ENCODE assay signal across 1 cellular context in genomic region chr19:49997709-49998108, GRCh38.
TF ChIP-seq lines count a peak whose summit lies in the region.

No MANE protein-coding gene starts in this region.

TF ChIP-seq in GM12878, 131 proteins besides CTCF, POLR2A, EP300 and RAD21:
- TF ChIP-seq ZNF274 (IDR thresholded peaks at IDR 0.05; ENCODE audit: insufficient read depth, insufficient read length) (no peak), RBBP5 (conservative IDR thresholded peaks at IDR 0.05) (no peak), NR2C1 (IDR thresholded peaks at IDR 0.05) (peak; percentile 67), ZNF217 (IDR thresholded peaks at IDR 0.05) (no peak), JUNB (IDR thresholded peaks at IDR 0.05) (no peak), ZNF207 (IDR thresholded peaks at IDR 0.05; ENCODE audit: borderline replicate concordance) (no peak), RAD51 (IDR thresholded peaks at IDR 0.05) (peak; percentile 67; the same call in 1 of the 2 replicates), SIX5 (IDR thresholded peaks at IDR 0.05; ENCODE audit: low read depth, low read length, severe bottlenecking) (peak; percentile 81), IKZF1 (conservative IDR thresholded peaks at IDR 0.05) (0 out of 2 replicates have a peak, but pooled peaks have one; percentile 16), HCFC1 (IDR thresholded peaks at IDR 0.05; ENCODE audit: low read length) (peak; percentile 74), USF2 (IDR thresholded peaks at IDR 0.05; ENCODE audit: borderline replicate concordance, low read depth, low read length) (peak; percentile 60), RELA (IDR thresholded peaks at IDR 0.05; ENCODE audit: borderline replicate concordance, partially characterized antibody) (no peak), ZBED1 (IDR thresholded peaks at IDR 0.05; ENCODE audit: borderline replicate concordance) (no peak)
- TF ChIP-seq, protein P1, sequence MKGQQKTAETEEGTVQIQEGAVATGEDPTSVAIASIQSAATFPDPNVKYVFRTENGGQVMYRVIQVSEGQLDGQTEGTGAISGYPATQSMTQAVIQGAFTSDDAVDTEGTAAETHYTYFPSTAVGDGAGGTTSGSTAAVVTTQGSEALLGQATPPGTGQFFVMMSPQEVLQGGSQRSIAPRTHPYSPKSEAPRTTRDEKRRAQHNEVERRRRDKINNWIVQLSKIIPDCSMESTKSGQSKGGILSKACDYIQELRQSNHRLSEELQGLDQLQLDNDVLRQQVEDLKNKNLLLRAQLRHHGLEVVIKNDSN (IDR thresholded peaks at IDR 0.05; ENCODE audit: borderline replicate concordance, extremely low read length, insufficient read depth, low read depth, low read length): peak; percentile 81
- TF ChIP-seq, protein P2, sequence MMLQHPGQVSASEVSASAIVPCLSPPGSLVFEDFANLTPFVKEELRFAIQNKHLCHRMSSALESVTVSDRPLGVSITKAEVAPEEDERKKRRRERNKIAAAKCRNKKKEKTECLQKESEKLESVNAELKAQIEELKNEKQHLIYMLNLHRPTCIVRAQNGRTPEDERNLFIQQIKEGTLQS (IDR thresholded peaks at IDR 0.05; ENCODE audit: borderline replicate concordance, extremely low read depth, low read depth, low read length): peak; percentile 67; the same call in 1 of the 2 replicates
- TF ChIP-seq, protein P3, sequence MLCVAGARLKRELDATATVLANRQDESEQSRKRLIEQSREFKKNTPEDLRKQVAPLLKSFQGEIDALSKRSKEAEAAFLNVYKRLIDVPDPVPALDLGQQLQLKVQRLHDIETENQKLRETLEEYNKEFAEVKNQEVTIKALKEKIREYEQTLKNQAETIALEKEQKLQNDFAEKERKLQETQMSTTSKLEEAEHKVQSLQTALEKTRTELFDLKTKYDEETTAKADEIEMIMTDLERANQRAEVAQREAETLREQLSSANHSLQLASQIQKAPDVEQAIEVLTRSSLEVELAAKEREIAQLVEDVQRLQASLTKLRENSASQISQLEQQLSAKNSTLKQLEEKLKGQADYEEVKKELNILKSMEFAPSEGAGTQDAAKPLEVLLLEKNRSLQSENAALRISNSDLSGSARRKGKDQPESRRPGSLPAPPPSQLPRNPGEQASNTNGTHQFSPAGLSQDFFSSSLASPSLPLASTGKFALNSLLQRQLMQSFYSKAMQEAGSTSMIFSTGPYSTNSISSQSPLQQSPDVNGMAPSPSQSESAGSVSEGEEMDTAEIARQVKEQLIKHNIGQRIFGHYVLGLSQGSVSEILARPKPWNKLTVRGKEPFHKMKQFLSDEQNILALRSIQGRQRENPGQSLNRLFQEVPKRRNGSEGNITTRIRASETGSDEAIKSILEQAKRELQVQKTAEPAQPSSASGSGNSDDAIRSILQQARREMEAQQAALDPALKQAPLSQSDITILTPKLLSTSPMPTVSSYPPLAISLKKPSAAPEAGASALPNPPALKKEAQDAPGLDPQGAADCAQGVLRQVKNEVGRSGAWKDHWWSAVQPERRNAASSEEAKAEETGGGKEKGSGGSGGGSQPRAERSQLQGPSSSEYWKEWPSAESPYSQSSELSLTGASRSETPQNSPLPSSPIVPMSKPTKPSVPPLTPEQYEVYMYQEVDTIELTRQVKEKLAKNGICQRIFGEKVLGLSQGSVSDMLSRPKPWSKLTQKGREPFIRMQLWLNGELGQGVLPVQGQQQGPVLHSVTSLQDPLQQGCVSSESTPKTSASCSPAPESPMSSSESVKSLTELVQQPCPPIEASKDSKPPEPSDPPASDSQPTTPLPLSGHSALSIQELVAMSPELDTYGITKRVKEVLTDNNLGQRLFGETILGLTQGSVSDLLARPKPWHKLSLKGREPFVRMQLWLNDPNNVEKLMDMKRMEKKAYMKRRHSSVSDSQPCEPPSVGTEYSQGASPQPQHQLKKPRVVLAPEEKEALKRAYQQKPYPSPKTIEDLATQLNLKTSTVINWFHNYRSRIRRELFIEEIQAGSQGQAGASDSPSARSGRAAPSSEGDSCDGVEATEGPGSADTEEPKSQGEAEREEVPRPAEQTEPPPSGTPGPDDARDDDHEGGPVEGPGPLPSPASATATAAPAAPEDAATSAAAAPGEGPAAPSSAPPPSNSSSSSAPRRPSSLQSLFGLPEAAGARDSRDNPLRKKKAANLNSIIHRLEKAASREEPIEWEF (IDR thresholded peaks at IDR 0.05; ENCODE audit: insufficient replicate concordance, low read depth, low read length): no peak
TF ChIP-seq in GM12878: peak in this region for 8.
